ENCODE assay signal across 13 cellular contexts in genomic region chr1:210882414-210883221, GRCh38.
DNase-seq lines count a peak whose midpoint lies in the region; ATAC-seq, FAIRE-seq and TF ChIP-seq lines count a peak whose summit lies in the region.
"Had no signal": no experiment of that assay in that cellular context is flagged by ENCODE, and none has a peak within 500 bp of the region (broad histone marks: within the 10 kb centered on the region; RNA-seq: fewer than 3 reads in every experiment).

No MANE protein-coding gene starts in this region.

- H3K9me3 Mint-ChIP-seq in activated T-cell treated with anti-CD3 and anti-CD28 coated beads, Interleukin-2, amount 50 U/mL, for 72 hours = peaks cover 0 to 3% of the 10 kb centered on the region in 2 donors

- intact Hi-C loops in testis (cut with DNase I; ENCODE audit: low total_unique reads) = no loop called here

- peak; percentile 83 to 88 for ATAC-seq in activated T-cell treated with anti-CD3 and anti-CD28 coated beads, Interleukin-2, amount 50 U/mL, for 72 hours (replicated peaks in 1 of 2)
- no peak for ATAC-seq in HG02610 (IDR thresholded peaks at IDR 0.05; ENCODE audit: unreplicated experiment)
- ATAC-seq: body of pancreas had no signal

- TF ChIP-seq CTCF in GM13976 (IDR thresholded peaks at IDR 0.05; ENCODE audit: borderline replicate concordance, control extremely low read depth, extremely low read depth, insufficient read depth, missing control alignments) = no peak
- TF ChIP-seq CTCF in testis (IDR thresholded peaks at IDR 0.05) = no peak

- no peak overlapping the region for H3K27ac ChIP-seq in testis
- H3K27ac ChIP-seq: BLaER1, body of pancreas had no signal

- H3K4me3 Mint-ChIP-seq in activated T-cell treated with anti-CD3 and anti-CD28 coated beads, Interleukin-2, amount 50 U/mL, for 72 hours = peak overlapping the region; percentile 31 to 48

- H3K27ac Mint-ChIP-seq in activated T-cell treated with anti-CD3 and anti-CD28 coated beads, Interleukin-2, amount 50 U/mL, for 72 hours = peak overlapping the region; percentile 63

- no peaks in the 10 kb centered on the region for H3K9me3 ChIP-seq in testis
- H3K9me3 ChIP-seq: BLaER1, body of pancreas had no signal

- H3K27me3 Mint-ChIP-seq in activated T-cell treated with anti-CD3 and anti-CD28 coated beads, Interleukin-2, amount 50 U/mL, for 72 hours (ENCODE audit: low read depth) = peaks cover 19% of the 10 kb centered on the region

- DNase-seq in stimulated activated CD4-positive, alpha-beta T cell treated with anti-CD3 and anti-CD28 coated beads, Interleukin-15, amount 100 ng/mL, for 24 hours = peak; percentile 4
- no peak for DNase-seq in stimulated activated CD4-positive, alpha-beta T cell treated with anti-CD3 and anti-CD28 coated beads, Interleukin-1b, Interleukin-23, amount 100 ng/mL, for 48 hours
- DNase-seq in activated T-cell treated with anti-CD3 and anti-CD28 coated beads, Interleukin-2, amount 50 U/mL, for 72 hours = no peak
- DNase-seq in iPS-NIHi7 (ENCODE audit: extremely low spot score) (peak; percentile 18), urothelium cell line (ENCODE audit: low spot score) (peak; percentile 67), GM13976 (ENCODE audit: low spot score) (no peak), testis (no peak)
- DNase-seq: body of pancreas, islet precursor cell, NCI-H1092, NCI-H748 treated with DMSO at 0.1 percent for 48 hours had no signal

- H3K4me1 Mint-ChIP-seq in activated T-cell treated with anti-CD3 and anti-CD28 coated beads, Interleukin-2, amount 50 U/mL, for 72 hours (ENCODE audit: low read depth) = peaks cover 17% of the 10 kb centered on the region

- H3K36me3 Mint-ChIP-seq in activated T-cell treated with anti-CD3 and anti-CD28 coated beads, Interleukin-2, amount 50 U/mL, for 72 hours (ENCODE audit: insufficient read depth in 2 of 2) = no peaks in the 10 kb centered on the region

- no peak for TF ChIP-seq POLR2A in testis (IDR thresholded peaks at IDR 0.05)

- FAIRE-seq in urothelium cell line (lab: Jason Lieb, UNC) = no peak

- H3K36me3 ChIP-seq in testis (ENCODE audit: low read depth, missing control alignments) = no peaks in the 10 kb centered on the region
- H3K36me3 ChIP-seq: BLaER1 had no signal

- H3K27me3 ChIP-seq in testis = no peaks in the 10 kb centered on the region
- H3K27me3 ChIP-seq: BLaER1, body of pancreas had no signal

- in situ Hi-C loops in GM13976 (cut with MboI; ENCODE audit: low sequenced_read_pairs, unreplicated experiment) = no loop called here

- no peak overlapping the region for H3K4me3 ChIP-seq in testis
- H3K4me3 ChIP-seq: BLaER1, body of pancreas had no signal

- 73 to 81% methylated on average over 8 of the region's 8 CpGs for WGBS in testis, 2 donors

- no peaks in the 10 kb centered on the region for H3K4me1 ChIP-seq in testis
- H3K4me1 ChIP-seq: BLaER1, body of pancreas had no signal

Comparison
In these comparisons a context has a peak if more than half of its experiments do, and no peak if none do; other contexts are left out.
1. DNase-seq: peak in stimulated activated CD4-positive, alpha-beta T cell treated with anti-CD3 and anti-CD28 coated beads, Interleukin-15, amount 100 ng/mL, for 24 hours (single experiment), iPS-NIHi7 (single experiment) and urothelium cell line (single experiment); none in stimulated activated CD4-positive, alpha-beta T cell treated with anti-CD3 and anti-CD28 coated beads, Interleukin-1b, Interleukin-23, amount 100 ng/mL, for 48 hours (single experiment), activated T-cell treated with anti-CD3 and anti-CD28 coated beads, Interleukin-2, amount 50 U/mL, for 72 hours (0 of 2), GM13976 (single experiment) and testis (single experiment).